ENCODE assay signal across 8 cellular contexts in genomic region chr14:24734917-24735500, GRCh38.
DNase-seq lines count a peak whose midpoint lies in the region; ATAC-seq and TF ChIP-seq lines count a peak whose summit lies in the region.

No MANE protein-coding gene starts in this region.

- no peak for TF ChIP-seq EP300 in neural cell (conservative IDR thresholded peaks at IDR 0.05; ENCODE audit: poor library complexity, severe bottlenecking)

- TF ChIP-seq RAD21 in neural cell (conservative IDR thresholded peaks at IDR 0.05), result peak; percentile 77

- POLR2A ChIA-PET in AG04450 (lab: Yijun Ruan, JAX), result no interaction called here

- no peaks in the 10 kb centered on the region for H3K9me3 ChIP-seq in AG04450 (ENCODE audit: control insufficient read depth, insufficient read depth, low read length)
- no peaks in the 10 kb centered on the region for H3K9me3 ChIP-seq in neural cell (ENCODE audit: low read length)

- H3K9me2 ChIP-seq in neural cell (ENCODE audit: insufficient read depth, low read length), result no peaks in the 10 kb centered on the region

- H2AFZ ChIP-seq in neural cell (ENCODE audit: low read depth, low read length), result no peak overlapping the region

- no peaks in the 10 kb centered on the region for H3K36me3 ChIP-seq in neural cell (ENCODE audit: insufficient read depth, low read length)

- DNase-seq in AG04450 (ENCODE audit: low read depth, low spot score), result peak; percentile 3
- DNase-seq in NCI-H146 treated with DMSO at 0.1 percent for 48 hours (lab: John Stamatoyannopoulos, UW; ENCODE audit: unreplicated experiment), result peak; percentile 48
- DNase-seq in fibroblast of pulmonary artery (ENCODE audit: low read depth), result peak; percentile 82
- DNase-seq in T1000 (lab: John Stamatoyannopoulos, UW), result no peak

- ATAC-seq in SK-N-SH treated with all-trans-retinoic acid at 6 μM for 48 hours (peak; percentile 71), GM19035 (IDR thresholded peaks at IDR 0.05; ENCODE audit: unreplicated experiment) (no peak)

- no peak overlapping the region for H3K9ac ChIP-seq in neural cell (ENCODE audit: low read length)

- H3K4me3 ChIP-seq in AG04450 (ENCODE audit: low read depth, low read length), result no peak overlapping the region
- H3K4me3 ChIP-seq in fibroblast of pulmonary artery (replicated peaks; ENCODE audit: low read depth, low read length), result no peak overlapping the region
- H3K4me3 ChIP-seq in neural cell (ENCODE audit: low read length), result no peak overlapping the region

- CTCF ChIA-PET in AG04450 (lab: Charles Lee), result interaction anchor here (1.0 to 1.1 kb wide), 2 partner anchors 14 to 23 kb away, joined by 3 read pairs; no protein-coding TSS in a partner anchor

- H3K4me2 ChIP-seq in neural cell (ENCODE audit: low read length), result no peak overlapping the region

- no peaks in the 10 kb centered on the region for H3K79me2 ChIP-seq in neural cell (replicated peaks; ENCODE audit: insufficient read depth, low read length)

- no peaks in the 10 kb centered on the region for H3K27me3 ChIP-seq in AG04450 (ENCODE audit: control insufficient read depth, insufficient read depth, low read length)
- no peaks in the 10 kb centered on the region for H3K27me3 ChIP-seq in neural cell (ENCODE audit: insufficient read depth, low read depth, low read length)

- H4K20me1 ChIP-seq in neural cell (ENCODE audit: insufficient read depth), result no peaks in the 10 kb centered on the region

- H3K27ac ChIP-seq in AG04450 (ENCODE audit: low read depth, low read length) (no peak overlapping the region), neural cell (ENCODE audit: low read length) (no peak overlapping the region)

- H3F3A ChIP-seq in neural cell (ENCODE audit: insufficient read depth, low read length, poor library complexity, severe bottlenecking), result no peaks in the 10 kb centered on the region

- peak; percentile 59 for TF ChIP-seq CTCF in AG04450 (IDR thresholded peaks at IDR 0.05; ENCODE audit: low read depth, low read length)
- peak; percentile 73 for TF ChIP-seq CTCF in GM12873 (IDR thresholded peaks at IDR 0.05; ENCODE audit: insufficient read depth, low read depth, low read length, missing control alignments)
- TF ChIP-seq CTCF in fibroblast of pulmonary artery (IDR thresholded peaks at IDR 0.05; ENCODE audit: low read length, missing control alignments), result peak; percentile 69
- peak; percentile 79 for TF ChIP-seq CTCF in neural cell (IDR thresholded peaks at IDR 0.05; ENCODE audit: poor library complexity, severe bottlenecking)

TF ChIP-seq in SK-N-SH treated with all-trans-retinoic acid at 6 μM for 48 hours, 23 proteins besides CTCF, POLR2A, EP300 and RAD21:
- no peak for TF ChIP-seq ARNTL (CRISPR knock-in tag; IDR thresholded peaks at IDR 0.05; ENCODE audit: borderline replicate concordance, low read depth)

TF ChIP-seq in neural cell, 6 proteins besides CTCF, POLR2A, EP300 and RAD21:
- TF ChIP-seq SMC3 (conservative IDR thresholded peaks at IDR 0.05; ENCODE audit: poor library complexity) (peak; percentile 88), POLR2AphosphoS5 (IDR thresholded peaks at IDR 0.05) (no peak), TAF1 (IDR thresholded peaks at IDR 0.05; ENCODE audit: low read depth) (no peak)
TF ChIP-seq in neural cell: peak in this region for 1.
